Comparison of ENCODE assay signal across 7 cellular contexts in genomic region chr1:8712413-8713229, GRCh38.
DNase-seq lines count a peak whose midpoint lies in the region; TF ChIP-seq lines count a peak whose summit lies in the region.

No MANE protein-coding gene starts in this region.

- peaks cover 75% of the 10 kb centered on the region for H3K4me1 Mint-ChIP-seq in nephron progenitor cell

- H3K27ac Mint-ChIP-seq in nephron progenitor cell = peak overlapping the region; percentile 89

- DNase-seq in GM04504 (ENCODE audit: low read depth) (peak; percentile 78), NCI-H1417 (lab: John Stamatoyannopoulos, UW) (peak; percentile 67 to 95 (median 88)), SKM-1 (lab: John Stamatoyannopoulos, UW; ENCODE audit: unreplicated experiment) (peak; percentile 85), epithelial cell of prostate (ENCODE audit: low read depth, low spot score) (no peak), nephron progenitor cell (no peak), midbrain (lab: John Stamatoyannopoulos, UW) (no peak), GM10266 (ENCODE audit: extremely low spot score) (no peak)

- peaks cover 26% of the 10 kb centered on the region for H3K36me3 Mint-ChIP-seq in nephron progenitor cell (ENCODE audit: low read depth)

- H3K4me3 Mint-ChIP-seq in nephron progenitor cell = peak overlapping the region; percentile 49

- H3K9me3 Mint-ChIP-seq in nephron progenitor cell = peaks cover 16% of the 10 kb centered on the region

- TF ChIP-seq CTCF in nephron progenitor cell (IDR thresholded peaks at IDR 0.05) = no peak
- no peak for TF ChIP-seq CTCF in GM10266 (IDR thresholded peaks at IDR 0.05; ENCODE audit: control insufficient read depth, insufficient read depth, low read depth, missing control alignments)

- peaks cover 2% of the 10 kb centered on the region for H3K27me3 Mint-ChIP-seq in nephron progenitor cell (ENCODE audit: low read depth, poor library complexity)

- peak overlapping the region; percentile 88 for H3K27ac ChIP-seq in epithelial cell of prostate

Comparison
In these comparisons a context has a peak if more than half of its experiments do, and no peak if none do; other contexts are left out.
1. DNase-seq: peak in GM04504 (single experiment), NCI-H1417 (3 of 3) and SKM-1 (single experiment); none in epithelial cell of prostate (single experiment), nephron progenitor cell (single experiment), midbrain (single experiment) and GM10266 (single experiment).